ENCODE assay signal across 25 cellular contexts in genomic region chr1:212926364-212926757, GRCh38.
"Had no signal": no experiment of that assay in that cellular context is flagged by ENCODE, and none has a peak within 500 bp of the region (broad histone marks: within the 10 kb centered on the region; RNA-seq: fewer than 3 reads in every experiment).

No MANE protein-coding gene starts in this region.

- H3K4me3 ChIP-seq: SJSA1, SK-N-MC had no signal

- ATAC-seq: HepG2 had no signal

- H3K27me3 ChIP-seq: SJSA1 had no signal

- FAIRE-seq: HepG2, RCC 7860 had no signal

- H3K27ac ChIP-seq: KMS-11, SJSA1, SK-N-MC had no signal

- DNase-seq: IMR-90, Kasumi-1, MM.1S, MV-4-11, NCI-H1048, NCI-H1105, NCI-H1417, NCI-H1436 treated with DMSO at 0.1 percent for 48 hours, NCI-H1694, NCI-H187 treated with DMSO at 0.1 percent for 48 hours, NCI-H2029 treated with DMSO at 0.1 percent for 48 hours, NCI-H226, NCI-H446, NCI-H510A, NCI-H524 treated with DMSO at 0.1 percent for 48 hours, NCI-H69, NCI-H774, Right ventricle myocardium superior, RPMI8226, SIG-M5 had no signal

- H3K9me3 ChIP-seq: SJSA1 had no signal

- H3K36me3 ChIP-seq: SJSA1 had no signal

- H3K4me2 ChIP-seq: KMS-11 had no signal

- H3K9ac ChIP-seq: KMS-11 had no signal
